ENCODE assay signal across 20 cellular contexts in genomic region chrX:144612076-144612475, GRCh38.
"Had no signal": no experiment of that assay in that cellular context is flagged by ENCODE, and none has a peak within 500 bp of the region (broad histone marks: within the 10 kb centered on the region; RNA-seq: fewer than 3 reads in every experiment).

No MANE protein-coding gene starts in this region.

- H3K4me1 Mint-ChIP-seq: IgD-negative memory B cell, T-cell had no signal

- H3K27me3 Mint-ChIP-seq: IgD-negative memory B cell had no signal

- H3K9me3 Mint-ChIP-seq: T-helper 1 cell treated with Interleukin-12 subunit alpha and Interleukin-12 subunit beta and Interleukin-4 antibody, amounts not matched to agents 30 μg/mL and 1 μg/mL, for 36 hours had no signal

- H3K36me3 Mint-ChIP-seq: IgD-negative memory B cell, T-cell had no signal

- H3K27ac Mint-ChIP-seq: IgD-negative memory B cell; T-cell; T-helper 1 cell treated with Interleukin-12 subunit alpha and Interleukin-12 subunit beta and Interleukin-4 antibody, amounts not matched to agents 30 μg/mL and 1 μg/mL, for 36 hours had no signal

- ATAC-seq: K562, T-cell had no signal

- DNase-seq: Kasumi-1, MM.1S, NCI-H1092 treated with DMSO at 0.1 percent for 48 hours, NCI-H1436, NCI-H187, NCI-H2081, NCI-H2107, NCI-H2227 treated with DMSO at 0.1 percent for 48 hours, NCI-H524, NCI-H526 treated with DMSO at 0.1 percent for 48 hours, NCI-H82, Right ventricle myocardium superior, RPMI8226, SIG-M5, SK-N-SH, SW 1271, T-cell had no signal

- H3K4me3 Mint-ChIP-seq: IgD-negative memory B cell; T-cell; T-helper 1 cell treated with Interleukin-12 subunit alpha and Interleukin-12 subunit beta and Interleukin-4 antibody, amounts not matched to agents 30 μg/mL and 1 μg/mL, for 36 hours had no signal
